In genomic region chr15:58331903-58332675, GRCh38 we compare ENCODE assay signal across 8 cellular contexts.
DNase-seq lines count a peak whose midpoint lies in the region; ATAC-seq lines count a peak whose summit lies in the region.

No MANE protein-coding gene starts in this region.

- DNase-seq in ACHN (peak; percentile 95), NCI-H82 treated with DMSO at 0.1 percent for 48 hours (lab: John Stamatoyannopoulos, UW; ENCODE audit: unreplicated experiment) (peak; percentile 59), ecto neural progenitor cell (ENCODE audit: low spot score) (peak; percentile 76), lung microvascular endothelial cell (ENCODE audit: low read depth in 2 of 2) (peak; percentile 80 to 96)
- peak; percentile 85 for DNase-seq in activated CD8-positive, alpha-beta T cell treated with anti-CD3 and anti-CD28 coated beads, Interleukin-2, amount 10 ng/mL, durations not matched to agents 7 days and 5 days
- peak; percentile 60 to 80 (median 67) for DNase-seq in stimulated activated CD4-positive, alpha-beta T cell treated with anti-CD3 and anti-CD28 coated beads, TNF-alpha, amount 100 ng/mL, for 4 hours (ENCODE audit: low read depth in 3 of 3)

- H3K27ac Mint-ChIP-seq in activated CD8-positive, alpha-beta T cell treated with anti-CD3 and anti-CD28 coated beads, Interleukin-2, amount 10 ng/mL, durations not matched to agents 7 days and 5 days, result peak overlapping the region; percentile 60

- POLR2A ChIA-PET in activated CD8-positive, alpha-beta T cell treated with anti-CD3 and anti-CD28 coated beads, Interleukin-2, amount 10 ng/mL, durations not matched to agents 7 days and 5 days (lab: Charles Lee), result interaction anchor here (0.7 to 0.9 kb wide), 2 partner anchors 18 to 63 kb away, joined by 3 to 4 read pairs; no protein-coding TSS in a partner anchor

- in situ Hi-C loops in ACHN (cut with HindIII; ENCODE audit: low pct_ligation_motif_present, low pct_unique_long_range_greater_than_20kb, low sequenced_read_pairs), result no loop called here

- H3K9me3 Mint-ChIP-seq in activated CD8-positive, alpha-beta T cell treated with anti-CD3 and anti-CD28 coated beads, Interleukin-2, amount 10 ng/mL, durations not matched to agents 7 days and 5 days (ENCODE audit: insufficient read depth), result no peaks in the 10 kb centered on the region

- peak overlapping the region; percentile 2 for H3K4me3 Mint-ChIP-seq in activated CD8-positive, alpha-beta T cell treated with anti-CD3 and anti-CD28 coated beads, Interleukin-2, amount 10 ng/mL, durations not matched to agents 7 days and 5 days

- peaks cover under 1% of the 10 kb centered on the region for H3K27me3 Mint-ChIP-seq in activated CD8-positive, alpha-beta T cell treated with anti-CD3 and anti-CD28 coated beads, Interleukin-2, amount 10 ng/mL, durations not matched to agents 7 days and 5 days (ENCODE audit: low read depth)

- peaks cover 25% of the 10 kb centered on the region for H3K4me1 Mint-ChIP-seq in activated CD8-positive, alpha-beta T cell treated with anti-CD3 and anti-CD28 coated beads, Interleukin-2, amount 10 ng/mL, durations not matched to agents 7 days and 5 days (ENCODE audit: low read depth)

- CTCF ChIA-PET in activated CD8-positive, alpha-beta T cell treated with anti-CD3 and anti-CD28 coated beads, Interleukin-2, amount 10 ng/mL, durations not matched to agents 7 days and 5 days (lab: Charles Lee), result interaction anchor here (1.0 to 1.4 kb wide), 2 partner anchors 47 to 104 kb away, joined by 3 read pairs; no protein-coding TSS in a partner anchor

- ATAC-seq in GM19025 (IDR thresholded peaks at IDR 0.05; ENCODE audit: low read depth, unreplicated experiment) (peak; percentile 79), HG03460 (IDR thresholded peaks at IDR 0.05; ENCODE audit: unreplicated experiment) (peak; percentile 84)
- ATAC-seq in activated CD8-positive, alpha-beta T cell treated with anti-CD3 and anti-CD28 coated beads, Interleukin-2, amount 10 ng/mL, durations not matched to agents 7 days and 5 days, result peak; percentile 95

- peaks cover 2% of the 10 kb centered on the region for H3K36me3 Mint-ChIP-seq in activated CD8-positive, alpha-beta T cell treated with anti-CD3 and anti-CD28 coated beads, Interleukin-2, amount 10 ng/mL, durations not matched to agents 7 days and 5 days (ENCODE audit: low read depth)

Comparison
In these comparisons a context has a peak if more than half of its experiments do, and no peak if none do; other contexts are left out.
1. Peak in every context shown above with its lines: DNase-seq and ATAC-seq.